Comparison of ENCODE assay signal across 1 cellular context in the genomic region with DNA sequence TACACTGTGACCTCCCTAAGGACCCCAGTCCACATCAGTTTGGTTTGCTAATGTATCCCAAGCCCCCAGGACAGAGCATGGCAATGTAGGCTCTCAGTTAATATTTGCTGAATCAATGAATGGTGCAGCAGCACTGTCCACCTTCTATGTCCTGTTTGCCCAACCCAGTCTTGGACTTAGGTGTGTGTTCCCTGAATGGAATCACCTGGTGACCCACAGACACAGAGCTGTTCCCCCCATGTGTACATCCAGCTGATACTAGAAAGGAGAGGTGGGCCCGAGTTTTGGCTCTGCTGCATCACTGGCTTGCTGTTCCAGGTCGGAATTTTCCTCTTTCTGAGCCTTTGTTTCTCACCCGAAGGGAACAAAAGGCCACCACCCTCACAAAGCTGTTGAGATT.
TF ChIP-seq lines count a peak whose summit lies in the region.

No MANE protein-coding gene starts in this region.

TF ChIP-seq in H1, 55 proteins besides CTCF, POLR2A, EP300 and RAD21 (continued from another document):
- TF ChIP-seq JUND (IDR thresholded peaks at IDR 0.05; ENCODE audit: low read length) (no peak), EGR1 (IDR thresholded peaks at IDR 0.05; ENCODE audit: borderline replicate concordance, low read depth, low read length) (no peak), CBX8 (IDR thresholded peaks at IDR 0.05; ENCODE audit: borderline replicate concordance, low read depth, low read length) (no peak), SIN3A (conservative IDR thresholded peaks at IDR 0.05 in 1 of 2, IDR thresholded peaks at IDR 0.05 in 1 of 2; ENCODE audit: low read depth in 1 of 2, low read length in 2 of 2) (no peak), KDM5A (IDR thresholded peaks at IDR 0.05; ENCODE audit: low read length) (no peak), CHD1 (IDR thresholded peaks at IDR 0.05; ENCODE audit: low read depth, low read length) (no peak), CHD7 (IDR thresholded peaks at IDR 0.05; ENCODE audit: insufficient replicate concordance, low read length) (no peak), GABPA (IDR thresholded peaks at IDR 0.05; ENCODE audit: borderline replicate concordance, insufficient read depth, low read length) (no peak), TBP (IDR thresholded peaks at IDR 0.05; ENCODE audit: low read depth, low read length) (no peak), SP2 (IDR thresholded peaks at IDR 0.05; ENCODE audit: low read length) (no peak), JUN (IDR thresholded peaks at IDR 0.05; ENCODE audit: low read depth, low read length) (no peak), POU5F1 (IDR thresholded peaks at IDR 0.05; ENCODE audit: low read depth, low read length) (no peak), HDAC6 (IDR thresholded peaks at IDR 0.05; ENCODE audit: low read depth, low read length) (no peak), RNF2 (IDR thresholded peaks at IDR 0.05; ENCODE audit: borderline replicate concordance, low read depth, low read length, missing control alignments, poor library complexity, severe bottlenecking) (no peak), FOSL1 (IDR thresholded peaks at IDR 0.05; ENCODE audit: insufficient read depth, low read depth, low read length) (no peak), RFX5 (IDR thresholded peaks at IDR 0.05; ENCODE audit: borderline replicate concordance, low read depth, low read length) (no peak), CEBPB (IDR thresholded peaks at IDR 0.05; ENCODE audit: low read depth, low read length) (no peak)
- TF ChIP-seq, protein P1, sequence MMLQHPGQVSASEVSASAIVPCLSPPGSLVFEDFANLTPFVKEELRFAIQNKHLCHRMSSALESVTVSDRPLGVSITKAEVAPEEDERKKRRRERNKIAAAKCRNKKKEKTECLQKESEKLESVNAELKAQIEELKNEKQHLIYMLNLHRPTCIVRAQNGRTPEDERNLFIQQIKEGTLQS (IDR thresholded peaks at IDR 0.05; ENCODE audit: insufficient read depth, low read depth, low read length) = no peak
- TF ChIP-seq, protein P2, sequence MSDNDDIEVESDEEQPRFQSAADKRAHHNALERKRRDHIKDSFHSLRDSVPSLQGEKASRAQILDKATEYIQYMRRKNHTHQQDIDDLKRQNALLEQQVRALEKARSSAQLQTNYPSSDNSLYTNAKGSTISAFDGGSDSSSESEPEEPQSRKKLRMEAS (IDR thresholded peaks at IDR 0.05) = no peak
TF ChIP-seq in H1: peak in this region for 0.
